9 cellular contexts compared by ENCODE assay signal in the genomic region with DNA sequence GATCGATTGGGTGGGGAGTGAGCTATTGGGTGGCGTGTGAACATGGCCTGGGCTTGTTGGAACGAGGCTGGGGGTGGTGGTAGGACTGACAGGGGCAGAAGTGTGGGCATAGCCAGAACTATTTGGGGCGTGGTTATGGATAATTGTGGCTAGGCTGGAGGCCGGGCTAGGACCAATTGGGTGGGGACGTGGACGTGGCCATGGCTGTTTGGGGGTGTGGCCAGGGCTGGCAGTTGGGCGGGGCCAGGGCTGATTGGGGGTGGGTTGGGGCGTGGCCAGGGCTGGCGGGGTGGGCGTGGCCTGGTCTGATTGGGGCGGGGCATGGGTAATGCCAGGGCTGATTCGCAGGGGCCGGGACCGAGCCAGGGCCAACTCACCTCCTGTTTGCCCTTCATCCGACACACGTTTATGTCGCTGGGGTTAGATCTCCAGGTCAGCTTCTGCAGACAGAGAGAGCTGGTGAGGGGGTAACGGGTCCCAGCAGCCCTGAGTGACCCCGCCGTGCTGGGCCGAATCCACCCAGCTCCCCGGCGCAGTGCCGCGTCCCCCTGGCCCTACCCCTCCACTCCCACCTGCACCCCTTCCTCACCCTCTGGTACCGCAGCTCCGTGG. TPM values are rescaled to one million over a fixed set of nuclear protein-coding genes. Genes with fewer than 3 reads are reported as not detected.
DNase-seq lines count a peak whose midpoint lies in the region; ATAC-seq and TF ChIP-seq lines count a peak whose summit lies in the region.
"Had no signal": no experiment of that assay in that cellular context is flagged by ENCODE, and none has a peak within 500 bp of the region (broad histone marks: within the 10 kb centered on the region; RNA-seq: fewer than 3 reads in every experiment).

No MANE protein-coding gene starts in this region.

- H3K9me3 Mint-ChIP-seq in activated CD4-positive, alpha-beta memory T cell treated with anti-CD3 and anti-CD28 coated beads for 36 hours: no peaks in the 10 kb centered on the region
- H3K9me3 Mint-ChIP-seq in activated CD4-positive, alpha-beta memory T cell treated with anti-CD3 and anti-CD28 coated beads, Interleukin-2, amount 10 ng/mL, durations not matched to agents 7 days and 5 days: no peaks in the 10 kb centered on the region
- H3K9me3 Mint-ChIP-seq in activated T-helper 1 cell treated with anti-CD3 and anti-CD28 coated beads, Interleukin-12 subunit alpha, Interleukin-12 subunit beta, Interleukin-2, Interleukin-4 antibody, amounts not matched to agents 30 ng/mL and 10 ng/mL and 1 ng/mL, durations not matched to agents 14 hours and 24 hours and 36 hours: no peaks in the 10 kb centered on the region

- CTCF ChIA-PET in activated CD4-positive, alpha-beta memory T cell treated with anti-CD3 and anti-CD28 coated beads for 36 hours (lab: Charles Lee): interaction anchor here (1.3 to 1.9 kb wide), 3 partner anchors 10 to 80 kb away, joined by 4 to 8 read pairs (median 6); no protein-coding TSS in a partner anchor
- CTCF ChIA-PET in activated CD4-positive, alpha-beta memory T cell treated with anti-CD3 and anti-CD28 coated beads, Interleukin-2, amount 10 ng/mL, durations not matched to agents 7 days and 5 days (lab: Charles Lee): interaction anchor here (0.5 to 1.3 kb wide), 2 partner anchors 9 to 287 kb away, joined by 4 to 7 read pairs; no protein-coding TSS in a partner anchor

- H3K9me3 ChIP-seq in colonic mucosa: no peaks in the 10 kb centered on the region
- H3K9me3 ChIP-seq: BLaER1 treated with 17β-estradiol and CSF1 and Interleukin-3, amounts not matched to agents 10 nM and 100 nM had no signal

- H3K27ac ChIP-seq in colonic mucosa: no peak overlapping the region

- no peak for ATAC-seq in GM21619 (IDR thresholded peaks at IDR 0.05; ENCODE audit: unreplicated experiment)
- ATAC-seq in GM21723 (IDR thresholded peaks at IDR 0.05; ENCODE audit: unreplicated experiment): no peak

- H3K27me3 ChIP-seq in colonic mucosa: no peaks in the 10 kb centered on the region
- H3K27me3 ChIP-seq: BLaER1 treated with 17β-estradiol and CSF1 and Interleukin-3, amounts not matched to agents 10 nM and 100 nM had no signal

- intact Hi-C loops in activated CD4-positive, alpha-beta memory T cell treated with anti-CD3 and anti-CD28 coated beads for 36 hours (cut with micrococcal nuclease): no loop called here
- intact Hi-C loops in colonic mucosa (cut with DNase I): no loop called here
- intact Hi-C loops in activated T-helper 1 cell treated with anti-CD3 and anti-CD28 coated beads, Interleukin-12 subunit alpha, Interleukin-12 subunit beta, Interleukin-2, Interleukin-4 antibody, amounts not matched to agents 30 ng/mL and 10 ng/mL and 1 ng/mL, durations not matched to agents 14 hours and 24 hours and 36 hours (cut with micrococcal nuclease): no loop called here

- no peaks in the 10 kb centered on the region for H3K36me3 Mint-ChIP-seq in activated CD4-positive, alpha-beta memory T cell treated with anti-CD3 and anti-CD28 coated beads for 36 hours
- H3K36me3 Mint-ChIP-seq in activated CD4-positive, alpha-beta memory T cell treated with anti-CD3 and anti-CD28 coated beads, Interleukin-2, amount 10 ng/mL, durations not matched to agents 7 days and 5 days (ENCODE audit: low read depth): no peaks in the 10 kb centered on the region
- H3K36me3 Mint-ChIP-seq in activated T-helper 1 cell treated with anti-CD3 and anti-CD28 coated beads, Interleukin-12 subunit alpha, Interleukin-12 subunit beta, Interleukin-2, Interleukin-4 antibody, amounts not matched to agents 30 ng/mL and 10 ng/mL and 1 ng/mL, durations not matched to agents 14 hours and 24 hours and 36 hours (ENCODE audit: low read depth): no peaks in the 10 kb centered on the region

- no peak overlapping the region for H3K4me3 Mint-ChIP-seq in activated CD4-positive, alpha-beta memory T cell treated with anti-CD3 and anti-CD28 coated beads for 36 hours
- H3K4me3 Mint-ChIP-seq in activated CD4-positive, alpha-beta memory T cell treated with anti-CD3 and anti-CD28 coated beads, Interleukin-2, amount 10 ng/mL, durations not matched to agents 7 days and 5 days: no peak overlapping the region
- H3K4me3 Mint-ChIP-seq in activated T-helper 1 cell treated with anti-CD3 and anti-CD28 coated beads, Interleukin-12 subunit alpha, Interleukin-12 subunit beta, Interleukin-2, Interleukin-4 antibody, amounts not matched to agents 30 ng/mL and 10 ng/mL and 1 ng/mL, durations not matched to agents 14 hours and 24 hours and 36 hours: no peak overlapping the region

- H3K4me3 ChIP-seq in colonic mucosa: no peak overlapping the region
- H3K4me3 ChIP-seq: BLaER1 treated with 17β-estradiol and CSF1 and Interleukin-3, amounts not matched to agents 10 nM and 100 nM had no signal

- H3K4me1 ChIP-seq in colonic mucosa: no peaks in the 10 kb centered on the region

- no peaks in the 10 kb centered on the region for H3K36me3 ChIP-seq in colonic mucosa

- no peak overlapping the region for H3K9ac ChIP-seq in colonic mucosa (ENCODE audit: low read depth in 2 of 2, low read length in 2 of 2)
- H3K9ac ChIP-seq: BLaER1 treated with 17β-estradiol and CSF1 and Interleukin-3, amounts not matched to agents 10 nM and 100 nM had no signal

- H3K27ac Mint-ChIP-seq in activated CD4-positive, alpha-beta memory T cell treated with anti-CD3 and anti-CD28 coated beads for 36 hours: no peak overlapping the region
- H3K27ac Mint-ChIP-seq in activated CD4-positive, alpha-beta memory T cell treated with anti-CD3 and anti-CD28 coated beads, Interleukin-2, amount 10 ng/mL, durations not matched to agents 7 days and 5 days: no peak overlapping the region
- H3K27ac Mint-ChIP-seq in activated T-helper 1 cell treated with anti-CD3 and anti-CD28 coated beads, Interleukin-12 subunit alpha, Interleukin-12 subunit beta, Interleukin-2, Interleukin-4 antibody, amounts not matched to agents 30 ng/mL and 10 ng/mL and 1 ng/mL, durations not matched to agents 14 hours and 24 hours and 36 hours: no peak overlapping the region

- peak; percentile 42 for DNase-seq in activated CD4-positive, alpha-beta memory T cell treated with anti-CD3 and anti-CD28 coated beads for 36 hours
- no peak for DNase-seq in activated CD4-positive, alpha-beta memory T cell treated with anti-CD3 and anti-CD28 coated beads, Interleukin-2, amount 10 ng/mL, durations not matched to agents 7 days and 5 days
- DNase-seq in NCI-H748 treated with DMSO at 0.1 percent for 48 hours (lab: John Stamatoyannopoulos, UW) (peak; percentile 23), colonic mucosa (peak; percentile 57)
- peak; percentile 31 to 55 for DNase-seq in stimulated activated CD4-positive, alpha-beta T cell treated with anti-CD3 and anti-CD28 coated beads, Interleukin-2, amount 100 ng/mL, for 24 hours
- DNase-seq in activated T-helper 1 cell treated with anti-CD3 and anti-CD28 coated beads, Interleukin-12 subunit alpha, Interleukin-12 subunit beta, Interleukin-2, Interleukin-4 antibody, amounts not matched to agents 30 ng/mL and 10 ng/mL and 1 ng/mL, durations not matched to agents 14 hours and 24 hours and 36 hours (ENCODE audit: low spot score): no peak

- POLR2A ChIA-PET in activated CD4-positive, alpha-beta memory T cell treated with anti-CD3 and anti-CD28 coated beads for 36 hours (lab: Charles Lee): no interaction called here
- POLR2A ChIA-PET in activated CD4-positive, alpha-beta memory T cell treated with anti-CD3 and anti-CD28 coated beads, Interleukin-2, amount 10 ng/mL, durations not matched to agents 7 days and 5 days (lab: Charles Lee): no interaction called here

- peaks cover 4% of the 10 kb centered on the region for H3K27me3 Mint-ChIP-seq in activated CD4-positive, alpha-beta memory T cell treated with anti-CD3 and anti-CD28 coated beads for 36 hours
- H3K27me3 Mint-ChIP-seq in activated CD4-positive, alpha-beta memory T cell treated with anti-CD3 and anti-CD28 coated beads, Interleukin-2, amount 10 ng/mL, durations not matched to agents 7 days and 5 days: no peaks in the 10 kb centered on the region
- no peaks in the 10 kb centered on the region for H3K27me3 Mint-ChIP-seq in activated T-helper 1 cell treated with anti-CD3 and anti-CD28 coated beads, Interleukin-12 subunit alpha, Interleukin-12 subunit beta, Interleukin-2, Interleukin-4 antibody, amounts not matched to agents 30 ng/mL and 10 ng/mL and 1 ng/mL, durations not matched to agents 14 hours and 24 hours and 36 hours (ENCODE audit: insufficient read depth)

- no peak for TF ChIP-seq CTCF in colonic mucosa (IDR thresholded peaks at IDR 0.05)

- H3K4me1 Mint-ChIP-seq in activated CD4-positive, alpha-beta memory T cell treated with anti-CD3 and anti-CD28 coated beads for 36 hours (ENCODE audit: low read depth): no peaks in the 10 kb centered on the region
- peaks cover 1% of the 10 kb centered on the region for H3K4me1 Mint-ChIP-seq in activated CD4-positive, alpha-beta memory T cell treated with anti-CD3 and anti-CD28 coated beads, Interleukin-2, amount 10 ng/mL, durations not matched to agents 7 days and 5 days
- peaks cover 5% of the 10 kb centered on the region for H3K4me1 Mint-ChIP-seq in activated T-helper 1 cell treated with anti-CD3 and anti-CD28 coated beads, Interleukin-12 subunit alpha, Interleukin-12 subunit beta, Interleukin-2, Interleukin-4 antibody, amounts not matched to agents 30 ng/mL and 10 ng/mL and 1 ng/mL, durations not matched to agents 14 hours and 24 hours and 36 hours (ENCODE audit: low read depth)

RNA-seq across cellular contexts. Expression of a gene that starts 2.8 kb away (rescaled TPM):
- under 1 TPM in 1 of 2 experiments, not detected in 1; 0.19 TPM for total RNA-seq in activated CD4-positive, alpha-beta memory T cell treated with anti-CD3 and anti-CD28 coated beads for 36 hours
- total RNA-seq in activated CD4-positive, alpha-beta memory T cell treated with anti-CD3 and anti-CD28 coated beads, Interleukin-2, amount 10 ng/mL, durations not matched to agents 7 days and 5 days: not detected
- 1 to 10 TPM; 1.3 to 5.6 TPM for total RNA-seq in colonic mucosa
- not detected in 2 replicates for total RNA-seq in activated T-helper 1 cell treated with anti-CD3 and anti-CD28 coated beads, Interleukin-12 subunit alpha, Interleukin-12 subunit beta, Interleukin-2, Interleukin-4 antibody, amounts not matched to agents 30 ng/mL and 10 ng/mL and 1 ng/mL, durations not matched to agents 14 hours and 24 hours and 36 hours

RNA-seq across cellular contexts. Expression of a gene that starts 16.8 kb away (rescaled TPM):
- total RNA-seq in activated CD4-positive, alpha-beta memory T cell treated with anti-CD3 and anti-CD28 coated beads for 36 hours: under 1 TPM; 0.88 to 0.92 TPM
- under 1 TPM; 0.15 to 0.18 TPM for total RNA-seq in activated CD4-positive, alpha-beta memory T cell treated with anti-CD3 and anti-CD28 coated beads, Interleukin-2, amount 10 ng/mL, durations not matched to agents 7 days and 5 days
- total RNA-seq in colonic mucosa: 10 to 100 TPM; 24.4 to 26.0 TPM
- total RNA-seq in activated T-helper 1 cell treated with anti-CD3 and anti-CD28 coated beads, Interleukin-12 subunit alpha, Interleukin-12 subunit beta, Interleukin-2, Interleukin-4 antibody, amounts not matched to agents 30 ng/mL and 10 ng/mL and 1 ng/mL, durations not matched to agents 14 hours and 24 hours and 36 hours: 0.27 and 0.39 TPM in 2 replicates

RNA-seq across cellular contexts. Expression of a gene that starts 21.7 kb away (rescaled TPM):
- total RNA-seq in activated CD4-positive, alpha-beta memory T cell treated with anti-CD3 and anti-CD28 coated beads for 36 hours: under 1 TPM; 0.17 to 0.31 TPM
- total RNA-seq in activated CD4-positive, alpha-beta memory T cell treated with anti-CD3 and anti-CD28 coated beads, Interleukin-2, amount 10 ng/mL, durations not matched to agents 7 days and 5 days: not detected
- 1 to 10 TPM; 2.0 to 3.5 TPM for total RNA-seq in colonic mucosa
- not detected in 2 replicates for total RNA-seq in activated T-helper 1 cell treated with anti-CD3 and anti-CD28 coated beads, Interleukin-12 subunit alpha, Interleukin-12 subunit beta, Interleukin-2, Interleukin-4 antibody, amounts not matched to agents 30 ng/mL and 10 ng/mL and 1 ng/mL, durations not matched to agents 14 hours and 24 hours and 36 hours

RNA-seq across cellular contexts. Expression of a gene that starts 38.4 kb away (rescaled TPM):
- total RNA-seq in activated CD4-positive, alpha-beta memory T cell treated with anti-CD3 and anti-CD28 coated beads for 36 hours: under 1 TPM in 1 of 2 experiments, not detected in 1; 0.02 TPM
- not detected for total RNA-seq in activated CD4-positive, alpha-beta memory T cell treated with anti-CD3 and anti-CD28 coated beads, Interleukin-2, amount 10 ng/mL, durations not matched to agents 7 days and 5 days
- total RNA-seq in colonic mucosa: 1 to 10 TPM in 1 of 2 donors, under 1 TPM in 1; 0.47 to 6.3 TPM
- total RNA-seq in activated T-helper 1 cell treated with anti-CD3 and anti-CD28 coated beads, Interleukin-12 subunit alpha, Interleukin-12 subunit beta, Interleukin-2, Interleukin-4 antibody, amounts not matched to agents 30 ng/mL and 10 ng/mL and 1 ng/mL, durations not matched to agents 14 hours and 24 hours and 36 hours: not detected in 2 replicates

Comparison
In these comparisons a context has a peak if more than half of its experiments do, and no peak if none do; other contexts are left out.
1. DNase-seq: peak in activated CD4-positive, alpha-beta memory T cell treated with anti-CD3 and anti-CD28 coated beads for 36 hours (single experiment), NCI-H748 treated with DMSO at 0.1 percent for 48 hours (single experiment), colonic mucosa (single experiment) and stimulated activated CD4-positive, alpha-beta T cell treated with anti-CD3 and anti-CD28 coated beads, Interleukin-2, amount 100 ng/mL, for 24 hours (2 of 2); none in activated CD4-positive, alpha-beta memory T cell treated with anti-CD3 and anti-CD28 coated beads, Interleukin-2, amount 10 ng/mL, durations not matched to agents 7 days and 5 days (single experiment) and activated T-helper 1 cell treated with anti-CD3 and anti-CD28 coated beads, Interleukin-12 subunit alpha, Interleukin-12 subunit beta, Interleukin-2, Interleukin-4 antibody, amounts not matched to agents 30 ng/mL and 10 ng/mL and 1 ng/mL, durations not matched to agents 14 hours and 24 hours and 36 hours (single experiment).
2. RNA of a gene that starts 16.8 kb away (total RNA-seq): 24.4 to 26.0 TPM in colonic mucosa; 0.88 to 0.92 TPM in activated CD4-positive, alpha-beta memory T cell treated with anti-CD3 and anti-CD28 coated beads for 36 hours, 0.27 to 0.39 TPM in activated T-helper 1 cell treated with anti-CD3 and anti-CD28 coated beads, Interleukin-12 subunit alpha, Interleukin-12 subunit beta, Interleukin-2, Interleukin-4 antibody, amounts not matched to agents 30 ng/mL and 10 ng/mL and 1 ng/mL, durations not matched to agents 14 hours and 24 hours and 36 hours and 0.15 to 0.18 TPM in activated CD4-positive, alpha-beta memory T cell treated with anti-CD3 and anti-CD28 coated beads, Interleukin-2, amount 10 ng/mL, durations not matched to agents 7 days and 5 days; every median in the first group is over 10 times any median in the second.